Comparison of ENCODE assay signal across 25 cellular contexts in genomic region chr12:38142974-38143373, GRCh38.
DNase-seq lines count a peak whose midpoint lies in the region; ATAC-seq, FAIRE-seq and TF ChIP-seq lines count a peak whose summit lies in the region.
"Had no signal": no experiment of that assay in that cellular context is flagged by ENCODE, and none has a peak within 500 bp of the region (broad histone marks: within the 10 kb centered on the region; RNA-seq: fewer than 3 reads in every experiment).

No MANE protein-coding gene starts in this region.

- H3K27ac ChIP-seq in GM12878 (ENCODE audit: control insufficient read depth, insufficient read depth) = no peak overlapping the region
- no peak overlapping the region for H3K27ac ChIP-seq in liver (ENCODE audit: low read depth in 1 of 2, low read length in 2 of 2)
- H3K27ac ChIP-seq: esophagus squamous epithelium, gastrocnemius medialis, thyroid gland had no signal

- peak; percentile 99 for FAIRE-seq in GM12878 (lab: Jason Lieb, UNC)

- 67% methylated on average over 5 of the region's 5 CpGs for WGBS in GM12878 (ENCODE audit: insufficient coverage, insufficient replicate concordance, low lambda C conversion rate, missing lambda C conversion rate)
- WGBS in liver = 73% methylated on average over 5 of the region's 5 CpGs

- intact Hi-C loops in GM12878 (cut with micrococcal nuclease; ENCODE audit: unreplicated experiment) = no loop called here

- no peak for TF ChIP-seq POLR2A in GM12878 (IDR thresholded peaks at IDR 0.05; ENCODE audit: low read depth, low read length)

- H2AFZ ChIP-seq in GM12878 (ENCODE audit: control insufficient read depth, low read depth, low read length) = no peak overlapping the region

- no TSS peak for BruUV-seq in GM12878 (replicated peaks; lab: Mats Ljungman, UMichigan)

- no peaks in the 10 kb centered on the region for H3K4me1 ChIP-seq in GM12878 (ENCODE audit: control insufficient read depth, insufficient read depth, low read length)
- peaks cover 0 to 11% (median 7%) of the 10 kb centered on the region in 4 donors for H3K4me1 ChIP-seq in liver (ENCODE audit: control insufficient read depth in 4 of 4, insufficient read depth in 4 of 4, low read length in 3 of 4)

- H3K36me3 ChIP-seq in GM12878 (ENCODE audit: control insufficient read depth in 2 of 2, insufficient read depth in 2 of 2, low read length in 1 of 2) = no peaks in the 10 kb centered on the region
- no peaks in the 10 kb centered on the region for H3K36me3 ChIP-seq in liver (ENCODE audit: control insufficient read depth in 4 of 4, insufficient read depth in 3 of 4, low read depth in 1 of 4, low read length in 3 of 4)
- H3K36me3 ChIP-seq: esophagus squamous epithelium, gastrocnemius medialis, thyroid gland had no signal

- TF ChIP-seq EP300 in GM12878 (IDR thresholded peaks at IDR 0.05; ENCODE audit: borderline replicate concordance in 1 of 2, control insufficient read depth in 1 of 2, low read depth in 2 of 2, low read length in 2 of 2) = no peak

- H3K27me3 ChIP-seq in GM12878 (replicated peaks in 1 of 2; ENCODE audit: control insufficient read depth in 2 of 2, insufficient read depth in 2 of 2, low read length in 1 of 2) = no peaks in the 10 kb centered on the region
- no peaks in the 10 kb centered on the region for H3K27me3 ChIP-seq in liver (ENCODE audit: control insufficient read depth in 4 of 4, insufficient read depth in 4 of 4, low read length in 3 of 4)
- H3K27me3 ChIP-seq: thyroid gland had no signal

- no peaks in the 10 kb centered on the region for H3K79me2 ChIP-seq in GM12878 (ENCODE audit: control insufficient read depth, insufficient read depth, low read length)

- TF ChIP-seq CTCF in GM12873 (IDR thresholded peaks at IDR 0.05; ENCODE audit: insufficient read depth, low read depth, low read length, missing control alignments) (peak; percentile 2), LNCAP (IDR thresholded peaks at IDR 0.05) (peak; percentile 13; the same call in 1 of the 2 replicates), GM12878 (IDR thresholded peaks at IDR 0.05 in 2 of 3, conservative IDR thresholded peaks at IDR 0.05 in 1 of 3; ENCODE audit: control insufficient read depth in 2 of 3, extremely low read depth in 1 of 3, insufficient read depth in 1 of 3, low read depth in 3 of 3, low read length in 3 of 3) (no peak), liver (IDR thresholded peaks at IDR 0.05; ENCODE audit: low read depth, low read length, missing input control) (peak; percentile 41)

- in situ Hi-C loops in GM12878 (cut with MboI) = loop anchor here (5.0 to 25.0 kb wide), 4 partner anchors 494 to 1369 kb away; no protein-coding TSS in a partner anchor

- SMC1A ChIA-PET in GM12878 (lab: Charles Lee; ENCODE audit: uncharacterized antibody, unreplicated experiment) = interaction anchor here (1.5 kb wide), 1 partner anchor 36 kb away, joined by 3 read pairs; no protein-coding TSS in a partner anchor

- H4K20me1 ChIP-seq in GM12878 (ENCODE audit: control insufficient read depth, insufficient read depth) = no peaks in the 10 kb centered on the region

- no peak for ATAC-seq in GM12878
- ATAC-seq: gastrocnemius medialis; stimulated activated naive CD8-positive, alpha-beta T cell treated with anti-CD3 and anti-CD28 coated beads, Interleukin-15, Interleukin-2, amounts not matched to agents 100 U/mL and 50 U/mL, for 24 hours; WTC11 had no signal

- H3K9me3 ChIP-seq in GM12878 (replicated peaks; ENCODE audit: control insufficient read depth, insufficient read depth, low read length) (no peaks in the 10 kb centered on the region), liver (ENCODE audit: control insufficient read depth in 4 of 4, low read length in 3 of 4) (no peaks in the 10 kb centered on the region)
- H3K9me3 ChIP-seq: gastrocnemius medialis, thyroid gland had no signal

- POLR2A ChIA-PET in GM12878 (lab: Charles Lee) = no interaction called here

- CTCF ChIA-PET in GM12878 (lab: Yijun Ruan, JAX) = interaction anchor here (0.6 to 1.4 kb wide), 6 partner anchors 11 to 1130 kb away, joined by 3 to 10 read pairs (median 3); no protein-coding TSS in a partner anchor

- no peak overlapping the region for H3K9ac ChIP-seq in GM12878 (ENCODE audit: control insufficient read depth, insufficient read depth, low read length)
- no peak overlapping the region for H3K9ac ChIP-seq in liver (ENCODE audit: low read depth in 1 of 2, low read length in 2 of 2)

- TF ChIP-seq RAD21 in GM12878 (IDR thresholded peaks at IDR 0.05; ENCODE audit: insufficient read depth, low read depth, low read length) (no peak), liver (IDR thresholded peaks at IDR 0.05) (peak; percentile 70 to 71)

- H3K4me3 ChIP-seq in GM12878 = no peak overlapping the region
- no peak overlapping the region for H3K4me3 ChIP-seq in liver (ENCODE audit: low read depth in 1 of 3, low read length in 3 of 3)
- H3K4me3 ChIP-seq: esophagus squamous epithelium, gastrocnemius medialis, thyroid gland had no signal

- H3K4me2 ChIP-seq in GM12878 (ENCODE audit: control insufficient read depth, insufficient read depth) = no peak overlapping the region

- RAD21 ChIA-PET in GM12878 (lab: Charles Lee; ENCODE audit: unreplicated experiment) = interaction anchor here (1.4 kb wide), 1 partner anchor 173 kb away, joined by 3 read pairs; the partner anchor contains the start of gene ALG10B

- no peak for DNase-seq in GM12878 (ENCODE audit: low read depth, low spot score)
- no peak for DNase-seq in nucleus accumbens (lab: John Stamatoyannopoulos, UW)
- no peak for DNase-seq in NCI-H2227 (lab: John Stamatoyannopoulos, UW; ENCODE audit: unreplicated experiment)
- no peak for DNase-seq in effector CD4-positive, alpha-beta T cell
- DNase-seq in UCSD-AML1 (lab: John Stamatoyannopoulos, UW; ENCODE audit: unreplicated experiment) = no peak
- DNase-seq: activated CD4-positive, alpha-beta T cell treated with anti-CD3 and anti-CD28 coated beads, Interleukin-2, amount 50 U/mL, for 4 hours; activated effector memory CD4-positive, alpha-beta T cell treated with Interleukin-2 at 50 U/mL for 16 hours; activated naive CD8-positive, alpha-beta T cell treated with anti-CD3 and anti-CD28 coated beads, Interleukin-2, amount 10 ng/mL, durations not matched to agents 7 days and 5 days; effector memory CD4-positive, alpha-beta T cell; esophagus squamous epithelium; gastrocnemius medialis; H7; hypothalamus; KG1; NCI-H187; NCI-H2227 treated with DMSO at 0.1 percent for 48 hours; NCI-H774; SHP77 treated with DMSO at 0.1 percent for 48 hours; stimulated activated CD4-positive, alpha-beta T cell treated with anti-CD3 and anti-CD28 coated beads, Interleukin-4, amount 100 ng/mL, for 1 hour; stimulated activated naive CD8-positive, alpha-beta T cell treated with anti-CD3 and anti-CD28 coated beads, Interleukin-15, Interleukin-2, amounts not matched to agents 100 U/mL and 50 U/mL, for 24 hours; thyroid gland had no signal

TF ChIP-seq in GM12878, 131 proteins besides CTCF, POLR2A, EP300 and RAD21 (continues in another document):
- no peak for TF ChIP-seq SREBF2 (IDR thresholded peaks at IDR 0.05; ENCODE audit: low read length)
- TF ChIP-seq SUZ12 (IDR thresholded peaks at IDR 0.05; ENCODE audit: unreplicated experiment) = no peak

TF ChIP-seq in liver, 16 proteins besides CTCF, POLR2A, EP300 and RAD21:
- TF ChIP-seq HNF4G (IDR thresholded peaks at IDR 0.05) = no peak
- no peak for TF ChIP-seq SP1 (IDR thresholded peaks at IDR 0.05)

Comparison
In these comparisons a context has a peak if more than half of its experiments do, and no peak if none do; other contexts are left out.
1. CTCF ChIP-seq: peak in GM12873 (single experiment), LNCAP (single experiment) and liver (single experiment); none in GM12878 (0 of 3).